1 cellular context compared by ENCODE assay signal in genomic region chr20:25624500-25624939, GRCh38.
TF ChIP-seq lines count a peak whose summit lies in the region.

No MANE protein-coding gene starts in this region.

TF ChIP-seq in HepG2, 621 proteins besides CTCF, POLR2A, EP300 and RAD21 (continued from another document):
- TF ChIP-seq, protein P1, sequence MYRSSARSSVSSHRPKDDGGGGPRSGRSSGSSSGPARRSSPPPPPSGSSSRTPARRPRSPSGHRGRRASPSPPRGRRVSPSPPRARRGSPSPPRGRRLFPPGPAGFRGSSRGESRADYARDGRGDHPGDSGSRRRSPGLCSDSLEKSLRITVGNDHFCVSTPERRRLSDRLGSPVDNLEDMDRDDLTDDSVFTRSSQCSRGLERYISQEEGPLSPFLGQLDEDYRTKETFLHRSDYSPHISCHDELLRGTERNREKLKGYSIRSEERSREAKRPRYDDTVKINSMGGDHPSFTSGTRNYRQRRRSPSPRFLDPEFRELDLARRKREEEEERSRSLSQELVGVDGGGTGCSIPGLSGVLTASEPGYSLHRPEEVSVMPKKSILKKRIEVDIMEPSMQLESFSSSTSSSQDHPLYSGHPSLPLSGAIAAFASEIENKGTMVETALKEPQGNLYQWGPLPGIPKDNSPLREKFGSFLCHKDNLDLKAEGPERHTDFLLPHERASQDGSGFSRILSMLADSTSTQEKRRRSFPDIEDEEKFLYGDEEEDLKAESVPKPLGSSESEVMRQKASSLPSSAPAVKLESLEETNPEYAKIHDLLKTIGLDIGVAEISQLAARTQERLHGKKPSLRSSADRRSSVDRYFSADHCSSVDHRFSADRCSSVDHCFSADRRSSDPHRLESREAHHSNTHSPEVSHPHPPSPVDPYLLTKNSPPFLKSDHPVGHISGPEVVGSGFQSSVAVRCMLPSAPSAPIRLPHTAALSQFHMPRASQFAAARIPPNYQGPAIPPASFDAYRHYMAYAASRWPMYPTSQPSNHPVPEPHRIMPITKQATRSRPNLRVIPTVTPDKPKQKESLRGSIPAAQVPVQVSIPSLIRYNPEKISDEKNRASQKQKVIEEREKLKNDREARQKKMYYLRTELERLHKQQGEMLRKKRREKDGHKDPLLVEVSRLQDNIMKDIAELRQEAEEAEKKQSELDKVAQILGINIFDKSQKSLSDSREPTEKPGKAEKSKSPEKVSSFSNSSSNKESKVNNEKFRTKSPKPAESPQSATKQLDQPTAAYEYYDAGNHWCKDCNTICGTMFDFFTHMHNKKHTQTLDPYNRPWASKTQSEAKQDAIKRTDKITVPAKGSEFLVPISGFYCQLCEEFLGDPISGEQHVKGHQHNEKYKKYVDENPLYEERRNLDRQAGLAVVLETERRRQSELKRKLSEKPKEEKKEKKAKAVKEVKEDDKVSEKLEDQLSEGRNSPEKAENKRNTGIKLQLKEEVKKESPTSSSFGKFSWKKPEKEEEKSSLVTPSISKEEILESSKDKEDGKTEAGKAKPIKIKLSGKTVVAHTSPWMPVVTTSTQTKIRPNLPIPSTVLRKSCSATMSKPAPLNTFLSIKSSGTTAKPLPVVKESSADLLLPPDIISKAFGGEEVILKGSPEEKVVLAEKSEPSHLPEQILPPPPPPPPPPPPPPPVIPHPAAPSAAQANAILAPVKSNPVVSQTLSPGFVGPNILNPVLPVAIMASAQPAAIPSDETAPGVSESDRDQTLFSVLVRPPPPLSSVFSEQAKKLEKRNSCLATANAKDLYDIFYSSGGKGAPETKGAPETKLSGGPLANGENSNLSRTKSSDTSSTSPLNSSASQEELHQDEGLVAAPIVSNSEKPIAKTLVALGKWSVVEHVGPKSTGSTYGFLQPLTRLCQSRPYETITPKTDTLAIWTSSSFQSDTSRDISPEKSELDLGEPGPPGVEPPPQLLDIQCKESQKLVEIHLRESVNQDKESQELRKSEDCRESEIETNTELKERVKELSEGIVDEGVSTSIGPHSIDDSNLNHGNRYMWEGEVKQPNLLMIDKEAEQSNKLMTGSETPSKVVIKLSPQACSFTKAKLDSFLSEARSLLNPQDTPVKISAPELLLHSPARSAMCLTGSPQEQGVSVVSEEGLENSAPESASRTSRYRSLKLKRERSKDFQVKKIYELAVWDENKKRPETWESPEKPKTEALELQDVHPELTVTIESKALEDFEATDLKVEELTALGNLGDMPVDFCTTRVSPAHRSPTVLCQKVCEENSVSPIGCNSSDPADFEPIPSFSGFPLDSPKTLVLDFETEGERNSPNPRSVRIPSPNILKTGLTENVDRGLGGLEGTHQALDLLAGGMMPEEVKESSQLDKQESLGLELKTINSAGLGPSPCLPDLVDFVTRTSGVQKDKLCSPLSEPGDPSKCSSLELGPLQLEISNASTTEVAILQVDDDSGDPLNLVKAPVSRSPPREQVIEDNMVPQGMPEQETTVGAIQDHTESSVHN (CRISPR knock-in tag; IDR thresholded peaks at IDR 0.05): no peak
- TF ChIP-seq ZSCAN9 (CRISPR knock-in tag; IDR thresholded peaks at IDR 0.05; ENCODE audit: borderline replicate concordance): 0 out of 2 replicates have a peak, but pooled peaks have one; percentile 94
- peak; percentile 73; the same call in 1 of the 2 replicates for TF ChIP-seq NCOA2 (CRISPR knock-in tag; IDR thresholded peaks at IDR 0.05)
- TF ChIP-seq, protein P2, sequence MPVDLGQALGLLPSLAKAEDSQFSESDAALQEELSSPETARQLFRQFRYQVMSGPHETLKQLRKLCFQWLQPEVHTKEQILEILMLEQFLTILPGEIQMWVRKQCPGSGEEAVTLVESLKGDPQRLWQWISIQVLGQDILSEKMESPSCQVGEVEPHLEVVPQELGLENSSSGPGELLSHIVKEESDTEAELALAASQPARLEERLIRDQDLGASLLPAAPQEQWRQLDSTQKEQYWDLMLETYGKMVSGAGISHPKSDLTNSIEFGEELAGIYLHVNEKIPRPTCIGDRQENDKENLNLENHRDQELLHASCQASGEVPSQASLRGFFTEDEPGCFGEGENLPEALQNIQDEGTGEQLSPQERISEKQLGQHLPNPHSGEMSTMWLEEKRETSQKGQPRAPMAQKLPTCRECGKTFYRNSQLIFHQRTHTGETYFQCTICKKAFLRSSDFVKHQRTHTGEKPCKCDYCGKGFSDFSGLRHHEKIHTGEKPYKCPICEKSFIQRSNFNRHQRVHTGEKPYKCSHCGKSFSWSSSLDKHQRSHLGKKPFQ (CRISPR knock-in tag; IDR thresholded peaks at IDR 0.05; ENCODE audit: insufficient replicate concordance): peak; percentile 33
- TF ChIP-seq TCF12 (IDR thresholded peaks at IDR 0.05): no peak
- 0 out of 2 replicates have a peak, but pooled peaks have one; percentile 8 for TF ChIP-seq TCF12 (CRISPR knock-in tag; IDR thresholded peaks at IDR 0.05)
- TF ChIP-seq SAFB2 (CRISPR knock-in tag; IDR thresholded peaks at IDR 0.05; ENCODE audit: borderline replicate concordance, low read depth): 0 out of 2 replicates have a peak, but pooled peaks have one; percentile 36
